ENCODE assay signal across 24 cellular contexts in the genomic region with DNA sequence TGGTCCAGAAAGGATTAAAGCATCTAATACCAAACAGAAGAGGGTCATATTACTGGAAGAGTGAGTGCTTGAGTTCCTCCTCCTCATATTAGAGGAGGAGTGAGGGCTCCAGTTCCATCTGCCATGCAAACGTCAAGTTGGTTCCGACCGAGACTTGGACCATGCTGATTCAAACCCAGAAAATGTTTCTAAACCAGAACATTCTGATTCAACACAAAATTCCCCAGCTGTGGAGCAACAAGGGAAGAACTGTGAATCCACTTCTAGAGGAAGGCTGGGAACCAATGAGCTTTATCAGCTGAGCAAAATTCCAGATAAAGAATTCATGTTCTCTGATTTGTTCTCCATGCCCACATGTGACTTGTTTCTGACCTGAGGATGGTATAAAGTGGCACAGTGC.
A peak's percentile ranks its signal among the peaks of the same experiment; 100 is the strongest.
DNase-seq lines count a peak whose midpoint lies in the region; ATAC-seq and TF ChIP-seq lines count a peak whose summit lies in the region.
"Had no signal": no experiment of that assay in that cellular context is flagged by ENCODE, and none has a peak within 500 bp of the region (broad histone marks: within the 10 kb centered on the region; RNA-seq: fewer than 3 reads in every experiment).

No MANE protein-coding gene starts in this region.

- peaks cover 52% of the 10 kb centered on the region for H3K4me1 ChIP-seq in osteoblast (ENCODE audit: insufficient read depth, low read length)
- H3K4me1 ChIP-seq: ascending aorta, left ventricle myocardium inferior, Peyer's patch, suprapubic skin had no signal

- H4K20me1 ChIP-seq in osteoblast (ENCODE audit: insufficient read depth, low read length), result no peaks in the 10 kb centered on the region

- H3K36me3 ChIP-seq in osteoblast (ENCODE audit: insufficient read depth, low read length), result no peaks in the 10 kb centered on the region
- H3K36me3 ChIP-seq: ascending aorta, esophagus squamous epithelium, left ventricle myocardium inferior, Peyer's patch, SJSA1, suprapubic skin, vagina had no signal

- H3K79me2 ChIP-seq in osteoblast (ENCODE audit: insufficient read depth, low read length), result no peaks in the 10 kb centered on the region

- peak; percentile 64 for DNase-seq in EH (ENCODE audit: low read depth)
- DNase-seq in M059J (ENCODE audit: low read depth), result peak; percentile 27
- DNase-seq in fibroblast of gingiva (ENCODE audit: low read depth), result peak; percentile 55
- DNase-seq in osteoblast (ENCODE audit: insufficient read length, low spot score, missing footprints), result no peak
- no peak for DNase-seq in NCI-H2171 treated with DMSO at 0.1 percent for 48 hours (lab: John Stamatoyannopoulos, UW)
- DNase-seq in coronary artery (ENCODE audit: low spot score), result no peak
- DNase-seq: activated CD4-positive, alpha-beta T cell treated with anti-CD3 and anti-CD28 coated beads for 4 hours; CD4-positive, alpha-beta memory T cell; DMS153; esophagus squamous epithelium; left ventricle myocardium inferior; NCI-H1092 treated with DMSO at 0.1 percent for 48 hours; NCI-H2081; NCI-H446; Peyer's patch; stimulated activated CD4-positive, alpha-beta T cell treated with anti-CD3 and anti-CD28 coated beads, Interleukin-1b, Interleukin-23, amount 100 ng/mL, for 48 hours had no signal

- H3K27ac ChIP-seq in osteoblast (ENCODE audit: low read depth, low read length) (peak overlapping the region; percentile 68), coronary artery (no peak overlapping the region)
- H3K27ac ChIP-seq: ascending aorta, esophagus squamous epithelium, KMS-11, left ventricle myocardium inferior, Peyer's patch, SJSA1, suprapubic skin, vagina had no signal

- H3K4me3 ChIP-seq in osteoblast (ENCODE audit: insufficient read depth, low read length) (no peak overlapping the region), coronary artery (no peak overlapping the region)
- H3K4me3 ChIP-seq: ascending aorta, esophagus squamous epithelium, left ventricle myocardium inferior, Peyer's patch, SJSA1, suprapubic skin, vagina had no signal

- no peak for ATAC-seq in GM19328 (IDR thresholded peaks at IDR 0.05; ENCODE audit: unreplicated experiment)
- ATAC-seq in GM21526 (IDR thresholded peaks at IDR 0.05; ENCODE audit: low FRiP score, unreplicated experiment), result no peak
- ATAC-seq: stimulated activated effector memory CD8-positive, alpha-beta T cell treated with anti-CD3 and anti-CD28 coated beads, Interleukin-12 subunit alpha, Interleukin-12 subunit beta, amount 100 ng/mL, for 72 hours had no signal

- H2AFZ ChIP-seq in osteoblast (ENCODE audit: low read length), result peak overlapping the region; percentile 18

- peak overlapping the region; percentile 13 for H3K4me2 ChIP-seq in osteoblast (ENCODE audit: insufficient read depth, low read length)
- H3K4me2 ChIP-seq: KMS-11 had no signal

- no peaks in the 10 kb centered on the region for H3K9me3 ChIP-seq in osteoblast (ENCODE audit: low read depth, low read length)
- H3K9me3 ChIP-seq: ascending aorta, esophagus squamous epithelium, left ventricle myocardium inferior, Peyer's patch, SJSA1, suprapubic skin, vagina had no signal

- no peak for TF ChIP-seq CTCF in osteoblast (IDR thresholded peaks at IDR 0.05; ENCODE audit: extremely low read depth, low read depth, low read length)
- no peak for TF ChIP-seq CTCF in coronary artery (IDR thresholded peaks at IDR 0.05)

- no peaks in the 10 kb centered on the region for H3K27me3 ChIP-seq in osteoblast (ENCODE audit: insufficient read depth, low read length)
- H3K27me3 ChIP-seq: ascending aorta, esophagus squamous epithelium, Peyer's patch, SJSA1, vagina had no signal

Comparison
In these comparisons a context has a peak if more than half of its experiments do, and no peak if none do; other contexts are left out.
1. DNase-seq: peak in EH (single experiment), M059J (single experiment) and fibroblast of gingiva (single experiment); none in osteoblast (single experiment), NCI-H2171 treated with DMSO at 0.1 percent for 48 hours (single experiment) and coronary artery (single experiment).